In the genomic region with DNA sequence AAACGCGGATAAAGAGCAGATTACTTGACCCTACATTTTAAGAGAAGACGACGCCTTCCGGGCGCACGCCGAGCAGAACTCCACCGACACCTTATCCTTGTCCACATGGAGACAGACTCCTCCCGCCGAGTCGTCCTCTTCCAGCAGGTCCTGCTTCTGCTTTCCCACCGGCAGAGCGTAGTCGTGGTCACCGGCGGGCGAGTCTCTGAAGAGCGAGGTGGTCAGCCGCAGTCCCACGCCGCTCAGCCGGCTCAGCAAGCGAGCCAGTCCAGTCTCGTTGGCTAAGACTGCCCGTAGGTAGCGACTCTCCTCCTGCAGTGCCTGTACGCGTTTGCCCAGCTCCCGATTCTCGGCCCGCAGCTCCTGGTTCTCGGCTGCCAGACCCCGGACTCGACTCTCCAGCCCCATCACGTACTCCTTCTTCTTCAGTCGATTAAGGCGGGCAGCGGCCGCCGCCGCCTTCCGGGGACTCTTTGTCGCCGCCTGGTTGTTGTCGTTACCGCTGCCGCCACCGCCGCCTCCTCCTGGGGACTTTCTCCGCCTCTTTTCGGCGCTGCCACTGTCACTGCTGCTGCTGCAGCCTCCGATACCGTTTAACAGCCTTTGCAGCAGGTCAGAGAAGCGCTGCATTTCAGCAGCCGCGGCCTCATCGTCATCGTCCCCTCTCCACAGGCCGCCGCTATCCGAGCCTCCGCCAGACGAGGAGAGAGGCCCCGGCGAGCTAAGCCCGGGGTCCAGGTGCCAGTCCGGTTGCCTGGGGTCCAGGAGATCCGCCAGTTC, we compare ENCODE assay signal across 8 cellular contexts. TPM values are rescaled to one million over a fixed set of nuclear protein-coding genes. Genes with fewer than 3 reads are reported as not detected.
A peak's percentile ranks its signal among the peaks of the same experiment; 100 is the strongest.
DNase-seq lines count a peak whose midpoint lies in the region; ATAC-seq and TF ChIP-seq lines count a peak whose summit lies in the region.

No MANE protein-coding gene starts in this region.

- peak; percentile 57 for DNase-seq in DMS79 (lab: John Stamatoyannopoulos, UW)
- no peak for DNase-seq in Panc1 (ENCODE audit: low read depth, low spot score)
- peak; percentile 86 for DNase-seq in activated T-helper 2 cell treated with anti-CD3 and anti-CD28 coated beads, Interferon-gamma antibody, Interleukin-2, Interleukin-4, amounts not matched to agents 10 μg/mL and 5 μg/mL and 100 μg/mL, durations not matched to agents 14 hours and 24 hours and 36 hours (ENCODE audit: low spot score)
- DNase-seq in fibroblast of villous mesenchyme (ENCODE audit: low read depth) = peak; percentile 70
- peak; percentile 66 for DNase-seq in neural crest cell (ENCODE audit: low read depth, low spot score)

- no peaks in the 10 kb centered on the region for H3K9me3 Mint-ChIP-seq in activated T-helper 2 cell treated with anti-CD3 and anti-CD28 coated beads, Interferon-gamma antibody, Interleukin-2, Interleukin-4, amounts not matched to agents 10 μg/mL and 5 μg/mL and 100 μg/mL, durations not matched to agents 14 hours and 24 hours and 36 hours
- H3K9me3 Mint-ChIP-seq in neural crest cell = no peaks in the 10 kb centered on the region

- H3K9me3 ChIP-seq in HUES48 (ENCODE audit: control insufficient read depth, insufficient read depth, low read length) (no peaks in the 10 kb centered on the region), Panc1 (ENCODE audit: control insufficient read depth, insufficient read depth, low read depth, low read length) (no peaks in the 10 kb centered on the region), subcutaneous abdominal adipose tissue (ENCODE audit: control insufficient read depth in 5 of 5, low read length in 5 of 5) (no peaks in the 10 kb centered on the region)

- CTCF ChIA-PET in Panc1 (lab: Charles Lee) = no interaction called here

- no TSS peak for BruUV-seq in Panc1 (replicated peaks; lab: Mats Ljungman, UMichigan)

- in situ Hi-C loops in Panc1 (cut with HindIII; ENCODE audit: low pct_unique_long_range_greater_than_20kb, low sequenced_read_pairs) = no loop called here

- TF ChIP-seq CTCF in Panc1 (IDR thresholded peaks at IDR 0.05) = peak; percentile 82
- peak; percentile 31 for TF ChIP-seq CTCF in fibroblast of villous mesenchyme (IDR thresholded peaks at IDR 0.05; ENCODE audit: insufficient read depth, low read depth, low read length)
- peak; percentile 61 for TF ChIP-seq CTCF in neural crest cell (conservative IDR thresholded peaks at IDR 0.05)

- peak overlapping the region; percentile 93 for H3K9ac ChIP-seq in HUES48 (ENCODE audit: low read depth, low read length)
- H3K9ac ChIP-seq in subcutaneous abdominal adipose tissue (ENCODE audit: low read length in 5 of 5) = peak overlapping the region; percentile 71 to 100 (median 98)

- H3K4me1 ChIP-seq in HUES48 (ENCODE audit: control insufficient read depth, insufficient read depth, low read length) (peaks cover 20% of the 10 kb centered on the region), Panc1 (ENCODE audit: control insufficient read depth, insufficient read depth, low read length) (peaks cover 33% of the 10 kb centered on the region), subcutaneous abdominal adipose tissue (ENCODE audit: control insufficient read depth in 5 of 5, insufficient read depth in 5 of 5, low read length in 5 of 5) (peaks cover 4 to 42% (median 38%) of the 10 kb centered on the region in 5 donors)

- peak overlapping the region; percentile 96 for H3K27ac Mint-ChIP-seq in activated T-helper 2 cell treated with anti-CD3 and anti-CD28 coated beads, Interferon-gamma antibody, Interleukin-2, Interleukin-4, amounts not matched to agents 10 μg/mL and 5 μg/mL and 100 μg/mL, durations not matched to agents 14 hours and 24 hours and 36 hours
- peak overlapping the region; percentile 98 for H3K27ac Mint-ChIP-seq in neural crest cell (ENCODE audit: unreplicated experiment)

- POLR2A ChIA-PET in Panc1 (lab: Charles Lee) = interaction anchor here (0.6 to 0.7 kb wide), 3 partner anchors 44 to 135 kb away, joined by 4 to 6 read pairs (median 6); no protein-coding TSS in a partner anchor

- H3K27me3 Mint-ChIP-seq in activated T-helper 2 cell treated with anti-CD3 and anti-CD28 coated beads, Interferon-gamma antibody, Interleukin-2, Interleukin-4, amounts not matched to agents 10 μg/mL and 5 μg/mL and 100 μg/mL, durations not matched to agents 14 hours and 24 hours and 36 hours (ENCODE audit: low read depth) = no peaks in the 10 kb centered on the region
- no peaks in the 10 kb centered on the region for H3K27me3 Mint-ChIP-seq in neural crest cell (ENCODE audit: low read depth)

- H3K27ac ChIP-seq in HUES48 (ENCODE audit: low read depth, low read length) = peak overlapping the region; percentile 98
- H3K27ac ChIP-seq in Panc1 (ENCODE audit: low read length) = peak overlapping the region; percentile 90
- H3K27ac ChIP-seq in subcutaneous abdominal adipose tissue (ENCODE audit: low read depth, low read length) = peak overlapping the region; percentile 98

- H3K4me1 Mint-ChIP-seq in activated T-helper 2 cell treated with anti-CD3 and anti-CD28 coated beads, Interferon-gamma antibody, Interleukin-2, Interleukin-4, amounts not matched to agents 10 μg/mL and 5 μg/mL and 100 μg/mL, durations not matched to agents 14 hours and 24 hours and 36 hours (ENCODE audit: low read depth) = peaks cover 38% of the 10 kb centered on the region
- H3K4me1 Mint-ChIP-seq in neural crest cell = peaks cover 54% of the 10 kb centered on the region

- H3K27me3 ChIP-seq in HUES48 (ENCODE audit: control insufficient read depth, insufficient read depth, low read length) (no peaks in the 10 kb centered on the region), Panc1 (ENCODE audit: control insufficient read depth, insufficient read depth, low read length) (no peaks in the 10 kb centered on the region), subcutaneous abdominal adipose tissue (ENCODE audit: control insufficient read depth in 5 of 5, insufficient read depth in 4 of 5, low read length in 5 of 5) (no peaks in the 10 kb centered on the region)

- intact Hi-C loops in Panc1 (cut with micrococcal nuclease; ENCODE audit: unreplicated experiment) = loop anchor here (5.0 kb wide), 2 partner anchors 37 to 67 kb away; partner anchors contain the start of genes DLG2 and TMEM126B
- intact Hi-C loops in activated T-helper 2 cell treated with anti-CD3 and anti-CD28 coated beads, Interferon-gamma antibody, Interleukin-2, Interleukin-4, amounts not matched to agents 10 μg/mL and 5 μg/mL and 100 μg/mL, durations not matched to agents 14 hours and 24 hours and 36 hours (cut with micrococcal nuclease) = loop anchor here (1.0 to 5.0 kb wide), 6 partner anchors 16 to 638 kb away; partner anchors contain the start of genes EED, HIKESHI, PICALM and TMEM126B

- H3K4me3 ChIP-seq in HUES48 (ENCODE audit: low read depth, low read length) = peak overlapping the region; percentile 96
- peak overlapping the region; percentile 68 to 98 for H3K4me3 ChIP-seq in Panc1 (ENCODE audit: low read depth in 2 of 2, low read length in 2 of 2)
- H3K4me3 ChIP-seq in fibroblast of villous mesenchyme (ENCODE audit: low read depth, low read length) = peak overlapping the region; percentile 97
- H3K4me3 ChIP-seq in subcutaneous abdominal adipose tissue (ENCODE audit: low read depth in 1 of 5, low read length in 5 of 5) = peak overlapping the region; percentile 78 to 94 (median 90)

- ATAC-seq in GM21447 (IDR thresholded peaks at IDR 0.05; ENCODE audit: unreplicated experiment) = peak; percentile 71
- ATAC-seq in Panc1 = peak; percentile 71

- peak overlapping the region; percentile 99 for H3K4me3 Mint-ChIP-seq in activated T-helper 2 cell treated with anti-CD3 and anti-CD28 coated beads, Interferon-gamma antibody, Interleukin-2, Interleukin-4, amounts not matched to agents 10 μg/mL and 5 μg/mL and 100 μg/mL, durations not matched to agents 14 hours and 24 hours and 36 hours (ENCODE audit: low read depth)
- peak overlapping the region; percentile 100 for H3K4me3 Mint-ChIP-seq in neural crest cell

- peaks cover 45% of the 10 kb centered on the region for H3K36me3 Mint-ChIP-seq in activated T-helper 2 cell treated with anti-CD3 and anti-CD28 coated beads, Interferon-gamma antibody, Interleukin-2, Interleukin-4, amounts not matched to agents 10 μg/mL and 5 μg/mL and 100 μg/mL, durations not matched to agents 14 hours and 24 hours and 36 hours (ENCODE audit: low read depth)
- peaks cover 19% of the 10 kb centered on the region for H3K36me3 Mint-ChIP-seq in neural crest cell (ENCODE audit: low read depth)

- H3K36me3 ChIP-seq in HUES48 (ENCODE audit: control insufficient read depth, insufficient read depth, low read length) (peaks cover 44% of the 10 kb centered on the region), Panc1 (ENCODE audit: control insufficient read depth, insufficient read depth, low read length) (peaks cover 31% of the 10 kb centered on the region), subcutaneous abdominal adipose tissue (ENCODE audit: control insufficient read depth in 5 of 5, insufficient read depth in 5 of 5, low read length in 5 of 5) (peaks cover 0 to 8% (median 5%) of the 10 kb centered on the region in 5 donors)

RNA-seq across cellular contexts. Expression of gene CREBZF, which starts 1.0 kb away (rescaled TPM):
- total RNA-seq in Panc1 (2021; ENCODE audit: unreplicated experiment) (75.8 TPM), fibroblast of villous mesenchyme (41.5 and 49.9 TPM in 2 replicates), neural crest cell (57.8 and 59.7 TPM in 2 replicates)
- 60.1 TPM for polyA plus RNA-seq in Panc1 (2012; ENCODE audit: insufficient read length)
- total RNA-seq in activated T-helper 2 cell treated with anti-CD3 and anti-CD28 coated beads, Interferon-gamma antibody, Interleukin-2, Interleukin-4, amounts not matched to agents 10 μg/mL and 5 μg/mL and 100 μg/mL, durations not matched to agents 14 hours and 24 hours and 36 hours = 47.8 and 49.7 TPM in 2 replicates

RNA-seq across cellular contexts. Expression of gene TMEM126A, which starts 16.2 kb away (rescaled TPM):
- total RNA-seq in Panc1 (2021; ENCODE audit: unreplicated experiment) (50.9 TPM), fibroblast of villous mesenchyme (39.9 and 46.6 TPM in 2 replicates), neural crest cell (34.6 and 36.4 TPM in 2 replicates)
- 33.3 TPM for polyA plus RNA-seq in Panc1 (2012; ENCODE audit: insufficient read length)
- 48.9 and 49.3 TPM in 2 replicates for total RNA-seq in activated T-helper 2 cell treated with anti-CD3 and anti-CD28 coated beads, Interferon-gamma antibody, Interleukin-2, Interleukin-4, amounts not matched to agents 10 μg/mL and 5 μg/mL and 100 μg/mL, durations not matched to agents 14 hours and 24 hours and 36 hours

RNA-seq across cellular contexts. Expression of gene CCDC89, which starts 22.0 kb away (rescaled TPM):
- total RNA-seq in Panc1 (2021; ENCODE audit: unreplicated experiment) (1.7 TPM), fibroblast of villous mesenchyme (2.6 and 3.9 TPM in 2 replicates), neural crest cell (not detected in 2 replicates)
- 0.68 TPM for polyA plus RNA-seq in Panc1 (2012; ENCODE audit: insufficient read length)
- total RNA-seq in activated T-helper 2 cell treated with anti-CD3 and anti-CD28 coated beads, Interferon-gamma antibody, Interleukin-2, Interleukin-4, amounts not matched to agents 10 μg/mL and 5 μg/mL and 100 μg/mL, durations not matched to agents 14 hours and 24 hours and 36 hours = not detected in 2 replicates

RNA-seq across cellular contexts. Expression of gene TMEM126B, which starts 35.6 kb away (rescaled TPM):
- total RNA-seq in Panc1 (2021; ENCODE audit: unreplicated experiment) = 106 TPM
- polyA plus RNA-seq in Panc1 (2012; ENCODE audit: insufficient read length) = 52.7 TPM
- total RNA-seq in activated T-helper 2 cell treated with anti-CD3 and anti-CD28 coated beads, Interferon-gamma antibody, Interleukin-2, Interleukin-4, amounts not matched to agents 10 μg/mL and 5 μg/mL and 100 μg/mL, durations not matched to agents 14 hours and 24 hours and 36 hours = 63.8 and 66.5 TPM in 2 replicates
- 67.0 and 73.0 TPM in 2 replicates for total RNA-seq in fibroblast of villous mesenchyme
- total RNA-seq in neural crest cell = 48.4 and 48.6 TPM in 2 replicates

RNA-seq across cellular contexts. Expression of gene DLG2, which starts 36.8 kb away (rescaled TPM):
- total RNA-seq in Panc1 (2021; ENCODE audit: unreplicated experiment) = 4.2 TPM
- 1.6 TPM for polyA plus RNA-seq in Panc1 (2012; ENCODE audit: insufficient read length)
- 1.8 and 2.1 TPM in 2 replicates for total RNA-seq in activated T-helper 2 cell treated with anti-CD3 and anti-CD28 coated beads, Interferon-gamma antibody, Interleukin-2, Interleukin-4, amounts not matched to agents 10 μg/mL and 5 μg/mL and 100 μg/mL, durations not matched to agents 14 hours and 24 hours and 36 hours
- 1.3 TPM in 2 replicates for total RNA-seq in fibroblast of villous mesenchyme
- 2.1 and 3.6 TPM in 2 replicates for total RNA-seq in neural crest cell

Comparison
In these comparisons a context has a peak if more than half of its experiments do, and no peak if none do; other contexts are left out.
1. CTCF ChIP-seq: peak in every context shown above with its lines; median percentile 82 in Panc1; 61 in neural crest cell; 31 in fibroblast of villous mesenchyme.